In genomic region chr6:20657274-20657800, GRCh38 we compare ENCODE assay signal across 24 cellular contexts.
DNase-seq lines count a peak whose midpoint lies in the region; ATAC-seq, FAIRE-seq and TF ChIP-seq lines count a peak whose summit lies in the region.
"Had no signal": no experiment of that assay in that cellular context is flagged by ENCODE, and none has a peak within 500 bp of the region (broad histone marks: within the 10 kb centered on the region; RNA-seq: fewer than 3 reads in every experiment).

No MANE protein-coding gene starts in this region.

- no peak overlapping the region for H3K27ac ChIP-seq in HCT116 (ENCODE audit: low read depth, low read length)
- peak overlapping the region; percentile 8 for H3K27ac ChIP-seq in keratinocyte (ENCODE audit: control insufficient read depth, insufficient read depth, low read length)
- no peak overlapping the region for H3K27ac ChIP-seq in RWPE1
- H3K27ac ChIP-seq: KMS-11, Peyer's patch had no signal

- peaks cover 8% of the 10 kb centered on the region; the same call in 1 of the 2 replicates for H3K79me2 ChIP-seq in HCT116 (ENCODE audit: insufficient read depth, low read length)
- H3K79me2 ChIP-seq in keratinocyte (ENCODE audit: control insufficient read depth, insufficient read depth, low read length), result no peaks in the 10 kb centered on the region

- H3K27ac Mint-ChIP-seq in WTC11, result no peak overlapping the region
- H3K27ac Mint-ChIP-seq: HFFc6 had no signal

- H3K4me2 ChIP-seq in HCT116 (ENCODE audit: low read length) (no peak overlapping the region), keratinocyte (ENCODE audit: control insufficient read depth, extremely low read depth, insufficient read depth, low read depth, low read length) (peak overlapping the region; percentile 31)
- H3K4me2 ChIP-seq: KMS-11, SK-N-SH had no signal

- FAIRE-seq in bronchial epithelial cell (lab: Jason Lieb, UNC), result no peak
- FAIRE-seq in keratinocyte (lab: Jason Lieb, UNC), result no peak
- FAIRE-seq: GM12892 had no signal

- RAD21 ChIA-PET in HCT116 (lab: Charles Lee; ENCODE audit: low non-redundant PET in 1 of 2, low total read pairs in 2 of 2, uncharacterized antibody in 2 of 2, unreplicated experiment in 2 of 2), result no interaction called here

- no peaks in the 10 kb centered on the region for H3K27me3 Mint-ChIP-seq in WTC11 (ENCODE audit: low read depth)

- no peaks in the 10 kb centered on the region for H3K27me3 ChIP-seq in HCT116 (ENCODE audit: insufficient read depth, low read length)
- H3K27me3 ChIP-seq in bronchial epithelial cell (ENCODE audit: control insufficient read depth, insufficient read depth, low read length), result no peaks in the 10 kb centered on the region
- no peaks in the 10 kb centered on the region for H3K27me3 ChIP-seq in keratinocyte (ENCODE audit: control insufficient read depth, extremely low read depth, insufficient read depth, low read length)
- H3K27me3 ChIP-seq: MG63, Peyer's patch had no signal

- intact Hi-C loops in HCT116 (cut with micrococcal nuclease), result no loop called here

- H3K9me3 Mint-ChIP-seq in WTC11, result no peaks in the 10 kb centered on the region
- H3K9me3 Mint-ChIP-seq: HFFc6 had no signal

- H2AFZ ChIP-seq in HCT116 (ENCODE audit: low read depth, low read length, poor library complexity, severe bottlenecking) (no peak overlapping the region), keratinocyte (ENCODE audit: control insufficient read depth, low read length) (no peak overlapping the region)

- H3K9ac ChIP-seq in HCT116 (ENCODE audit: low read length) (no peak overlapping the region), keratinocyte (ENCODE audit: control insufficient read depth, extremely low read depth, insufficient read depth, low read length) (no peak overlapping the region)
- H3K9ac ChIP-seq: KMS-11, SK-N-SH had no signal

- H3K36me3 Mint-ChIP-seq in WTC11, result 0 out of 2 replicates have a peak, but pooled peaks cover 4% of the 10 kb centered on the region

- POLR2A ChIA-PET in HCT116 (lab: Charles Lee) (no interaction called here), RWPE1 (lab: Yijun Ruan, JAX; ENCODE audit: low non-redundant PET) (no interaction called here), WTC11 (lab: Charles Lee) (no interaction called here)

- H3K36me3 ChIP-seq in HCT116 (ENCODE audit: control insufficient read depth in 1 of 2, insufficient read depth in 2 of 2, low read length in 2 of 2) (no peaks in the 10 kb centered on the region), bronchial epithelial cell (ENCODE audit: control insufficient read depth, insufficient read depth, low read length) (no peaks in the 10 kb centered on the region), keratinocyte (ENCODE audit: control insufficient read depth in 2 of 2, extremely low read depth in 1 of 2, insufficient read depth in 2 of 2, low read length in 2 of 2) (no peaks in the 10 kb centered on the region)
- H3K36me3 ChIP-seq: MG63, Peyer's patch had no signal

- CTCF ChIA-PET in HCT116 (lab: Charles Lee) (no interaction called here), RWPE1 (lab: Yijun Ruan, JAX) (no interaction called here), WTC11 (lab: Charles Lee) (no interaction called here)

- H3K4me1 ChIP-seq in HCT116 (ENCODE audit: control insufficient read depth in 1 of 2, insufficient read depth in 2 of 2, low read length in 2 of 2) (peaks cover 11% of the 10 kb centered on the region in 2 experiments), keratinocyte (ENCODE audit: control insufficient read depth, extremely low read depth, insufficient read depth, low read length) (peaks cover 48% of the 10 kb centered on the region)

- ATAC-seq in HCT116 (no peak), GM18861 (IDR thresholded peaks at IDR 0.05; ENCODE audit: unreplicated experiment) (no peak), WTC11 (no peak)

- H3K4me3 Mint-ChIP-seq in WTC11, result no peak overlapping the region
- H3K4me3 Mint-ChIP-seq: HFFc6 had no signal

- no peaks in the 10 kb centered on the region for H3K9me2 ChIP-seq in HCT116 (ENCODE audit: insufficient read depth)
- H3K9me2 ChIP-seq: SK-N-SH had no signal

- no TSS peak for BruUV-seq in HCT116 (replicated peaks; lab: Mats Ljungman, UMichigan)

- peaks cover 34% of the 10 kb centered on the region for H3K4me1 Mint-ChIP-seq in WTC11

- H3K4me3 ChIP-seq in HCT116 (replicated peaks in 1 of 2; ENCODE audit: low read depth in 1 of 2, low read length in 2 of 2) (no peak overlapping the region), bronchial epithelial cell (ENCODE audit: low read depth, low read length) (no peak overlapping the region), keratinocyte (ENCODE audit: control insufficient read depth in 2 of 3, extremely low read depth in 1 of 3, insufficient read depth in 2 of 3, low read depth in 1 of 3, low read length in 3 of 3) (no peak overlapping the region)
- H3K4me3 ChIP-seq: MG63, Peyer's patch had no signal

- TF ChIP-seq RAD21 in HCT116 (IDR thresholded peaks at IDR 0.05; ENCODE audit: low read depth), result no peak

- TF ChIP-seq POLR2A in HCT116 (IDR thresholded peaks at IDR 0.05; ENCODE audit: borderline replicate concordance, extremely low read depth, insufficient read depth, insufficient read length), result no peak

- dilution Hi-C loops in keratinocyte (cut with MboI; ENCODE audit: extremely low pct_ligation_motif_present, low sequenced_read_pairs), result no loop called here

- no peaks in the 10 kb centered on the region for H3K9me3 ChIP-seq in HCT116 (ENCODE audit: control insufficient read depth in 1 of 2, insufficient read depth in 1 of 2, low read depth in 1 of 2, low read length in 2 of 2)
- H3K9me3 ChIP-seq in keratinocyte (ENCODE audit: control insufficient read depth, low read depth, low read length), result no peaks in the 10 kb centered on the region
- H3K9me3 ChIP-seq: MG63, Peyer's patch, SK-N-SH had no signal

- TF ChIP-seq CTCF in HCT116 (IDR thresholded peaks at IDR 0.05 in 2 of 3, conservative IDR thresholded peaks at IDR 0.05 in 1 of 3; ENCODE audit: borderline replicate concordance in 1 of 3, insufficient read depth in 1 of 3, low read depth in 2 of 3, low read length in 2 of 3), result no peak
- no peak for TF ChIP-seq CTCF in bronchial epithelial cell (IDR thresholded peaks at IDR 0.05; ENCODE audit: insufficient read depth, low read length, severe bottlenecking)
- no peak for TF ChIP-seq CTCF in keratinocyte (optimal IDR thresholded peaks at IDR 0.05 in 1 of 3, IDR thresholded peaks at IDR 0.05 in 1 of 3, conservative IDR thresholded peaks at IDR 0.05 in 1 of 3; ENCODE audit: extremely low read depth in 1 of 3, insufficient read depth in 2 of 3, low read length in 3 of 3)
- no peak for TF ChIP-seq CTCF in RWPE1 (conservative IDR thresholded peaks at IDR 0.05; ENCODE audit: low read depth)
- TF ChIP-seq CTCF in WTC11 (IDR thresholded peaks at IDR 0.05), result no peak

- DNase-seq in NCI-H82 (lab: John Stamatoyannopoulos, UW) (peak; percentile 49), NCI-H82 treated with DMSO at 0.1 percent for 48 hours (lab: John Stamatoyannopoulos, UW; ENCODE audit: unreplicated experiment) (no peak), HCT116 (ENCODE audit: low read depth, low spot score) (no peak), bronchial epithelial cell (ENCODE audit: low read depth) (peak; percentile 33), keratinocyte (ENCODE audit: low read depth, low spot score) (no peak), RWPE1 (ENCODE audit: low spot score) (no peak), WTC11 (ENCODE audit: low spot score) (no peak)
- DNase-seq: C1 segment of cervical spinal cord, DMS 273 treated with DMSO at 0.1 percent for 48 hours, GF-D8, GOT3, HFFc6, MG63, NCI-H1105 treated with DMSO at 0.1 percent for 48 hours, NCI-H1694 treated with DMSO at 0.1 percent for 48 hours, NCI-H2107, NCI-H226, NCI-H526 treated with DMSO at 0.1 percent for 48 hours, Peyer's patch, Right ventricle myocardium superior, SK-N-SH had no signal

- H4K20me1 ChIP-seq in HCT116 (ENCODE audit: insufficient read depth) (no peaks in the 10 kb centered on the region), keratinocyte (ENCODE audit: control insufficient read depth, extremely low read depth, insufficient read depth, low read length) (no peaks in the 10 kb centered on the region)

- H3K9me1 ChIP-seq in keratinocyte (ENCODE audit: control insufficient read depth, extremely low read depth, insufficient read depth, low read length), result no peaks in the 10 kb centered on the region

TF ChIP-seq in HCT116, 20 proteins besides CTCF, POLR2A, EP300 and RAD21:
- TF ChIP-seq SP1 (IDR thresholded peaks at IDR 0.05; ENCODE audit: low read depth) (no peak), CEBPB (IDR thresholded peaks at IDR 0.05; ENCODE audit: low read depth) (0 out of 2 replicates have a peak, but pooled peaks have one; percentile 13)

TF ChIP-seq in WTC11, 78 proteins besides CTCF, POLR2A, EP300 and RAD21 (continues in another document):
- TF ChIP-seq ZNF671 (CRISPR knock-in tag; IDR thresholded peaks at IDR 0.05), result no peak
- TF ChIP-seq, protein P1, sequence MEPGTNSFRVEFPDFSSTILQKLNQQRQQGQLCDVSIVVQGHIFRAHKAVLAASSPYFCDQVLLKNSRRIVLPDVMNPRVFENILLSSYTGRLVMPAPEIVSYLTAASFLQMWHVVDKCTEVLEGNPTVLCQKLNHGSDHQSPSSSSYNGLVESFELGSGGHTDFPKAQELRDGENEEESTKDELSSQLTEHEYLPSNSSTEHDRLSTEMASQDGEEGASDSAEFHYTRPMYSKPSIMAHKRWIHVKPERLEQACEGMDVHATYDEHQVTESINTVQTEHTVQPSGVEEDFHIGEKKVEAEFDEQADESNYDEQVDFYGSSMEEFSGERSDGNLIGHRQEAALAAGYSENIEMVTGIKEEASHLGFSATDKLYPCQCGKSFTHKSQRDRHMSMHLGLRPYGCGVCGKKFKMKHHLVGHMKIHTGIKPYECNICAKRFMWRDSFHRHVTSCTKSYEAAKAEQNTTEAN (CRISPR knock-in tag; IDR thresholded peaks at IDR 0.05), result no peak
- no peak for TF ChIP-seq RELA (CRISPR knock-in tag; IDR thresholded peaks at IDR 0.05; ENCODE audit: borderline replicate concordance)
- TF ChIP-seq TCF7 (CRISPR knock-in tag; IDR thresholded peaks at IDR 0.05; ENCODE audit: low read depth), result no peak
- no peak for TF ChIP-seq SMAD4 (CRISPR knock-in tag; IDR thresholded peaks at IDR 0.05)
- no peak for TF ChIP-seq NFATC4 (CRISPR knock-in tag; IDR thresholded peaks at IDR 0.05)
- no peak for TF ChIP-seq NR3C1 (CRISPR knock-in tag; conservative IDR thresholded peaks at IDR 0.05; ENCODE audit: low read depth)
- TF ChIP-seq SMAD3 (CRISPR knock-in tag; IDR thresholded peaks at IDR 0.05; ENCODE audit: borderline replicate concordance), result no peak
- TF ChIP-seq GABPB1 (CRISPR knock-in tag; IDR thresholded peaks at IDR 0.05), result no peak
- no peak for TF ChIP-seq SOX15 (CRISPR knock-in tag; IDR thresholded peaks at IDR 0.05)
- TF ChIP-seq HMGA2 (CRISPR knock-in tag; IDR thresholded peaks at IDR 0.05), result no peak
- TF ChIP-seq RORB (CRISPR knock-in tag; IDR thresholded peaks at IDR 0.05), result no peak

Comparison
In these comparisons a context has a peak if more than half of its experiments do, and no peak if none do; other contexts are left out.
1. DNase-seq: peak in NCI-H82 (single experiment) and bronchial epithelial cell (single experiment); none in NCI-H82 treated with DMSO at 0.1 percent for 48 hours (single experiment), HCT116 (single experiment), keratinocyte (single experiment), RWPE1 (single experiment) and WTC11 (single experiment).